In genomic region chr17:1487939-1488825, GRCh38 we compare ENCODE assay signal across 8 cellular contexts. TPM values are rescaled to one million over a fixed set of nuclear protein-coding genes. Genes with fewer than 3 reads are reported as not detected.
DNase-seq lines count a peak whose midpoint lies in the region; ATAC-seq, FAIRE-seq and TF ChIP-seq lines count a peak whose summit lies in the region.

No MANE protein-coding gene starts in this region.

- H3K27ac ChIP-seq in heart left ventricle: peak overlapping the region; percentile 94 to 100 (median 99)
- H3K27ac ChIP-seq in pancreas: peak overlapping the region; percentile 92 to 96 (median 93)
- H3K27ac ChIP-seq in tibial nerve: peak overlapping the region; percentile 94 to 99 (median 98)

- TF ChIP-seq EP300 in tibial nerve (IDR thresholded peaks at IDR 0.05): peak in 1 of 2 donors; percentile 74

- H3K9me3 ChIP-seq in heart left ventricle (no peaks in the 10 kb centered on the region), pancreas (no peaks in the 10 kb centered on the region), tibial nerve (no peaks in the 10 kb centered on the region)

- TF ChIP-seq POLR2A in heart left ventricle (IDR thresholded peaks at IDR 0.05) (peak in 1 of 2 donors; percentile 69), tibial nerve (IDR thresholded peaks at IDR 0.05) (peak in 1 of 2 donors; percentile 75)

- WGBS in heart left ventricle, 4 donors: 1% methylated on average over 15 to 72 of the region's 72 CpGs
- 1 to 2% methylated on average over 49 to 72 of the region's 72 CpGs for WGBS in pancreas, 2 donors
- 2% methylated on average over 11 to 28 of the region's 72 CpGs for WGBS in tibial nerve, 2 donors

- peaks cover 0 to 11% (median 10%) of the 10 kb centered on the region in 9 donors for H3K36me3 ChIP-seq in heart left ventricle
- H3K36me3 ChIP-seq in pancreas: no peaks in the 10 kb centered on the region
- H3K36me3 ChIP-seq in tibial nerve: peaks cover 0 to 12% (median 0%) of the 10 kb centered on the region in 3 donors

- intact Hi-C loops in heart left ventricle (cut with DNase I) (loop anchor here in 3 of 10 donors (2.0 to 10.0 kb wide), 2 partner anchors 23 to 157 kb away; partner anchors contain the start of genes RILP (in 2 of the 3) and SCARF1 (in 2 of the 3)), pancreas (cut with DNase I) (no loop called here)

- DNase-seq in GM12864 (ENCODE audit: low read depth) (no peak), SW 1271 (lab: John Stamatoyannopoulos, UW) (peak; percentile 68 to 74), amniotic stem cell (lab: John Stamatoyannopoulos, UW) (peak; percentile 76), heart left ventricle (peak; percentile 90 to 94 (median 94)), pancreas (peak; percentile 78 to 94 (median 86)), tibial nerve (ENCODE audit: low spot score in 2 of 2) (peak; percentile 83 to 86), NCI-H2029 treated with DMSO at 0.1 percent for 48 hours (lab: John Stamatoyannopoulos, UW) (no peak)

- no peaks in the 10 kb centered on the region for H3K27me3 ChIP-seq in heart left ventricle
- H3K27me3 ChIP-seq in pancreas: no peaks in the 10 kb centered on the region
- no peaks in the 10 kb centered on the region for H3K27me3 ChIP-seq in tibial nerve

- H3K4me1 ChIP-seq in heart left ventricle: peaks cover 7 to 86% (median 68%) of the 10 kb centered on the region in 12 donors
- peaks cover 3 to 8% (median 4%) of the 10 kb centered on the region in 3 donors for H3K4me1 ChIP-seq in pancreas
- peaks cover 0 to 82% (median 59%) of the 10 kb centered on the region in 4 donors for H3K4me1 ChIP-seq in tibial nerve

- no peak for TF ChIP-seq CTCF in GM12864 (IDR thresholded peaks at IDR 0.05; ENCODE audit: low read depth, low read length, missing control alignments)
- TF ChIP-seq CTCF in heart left ventricle (IDR thresholded peaks at IDR 0.05): peak in 5 of 12 donors; percentile 9 to 18 (median 15)
- TF ChIP-seq CTCF in pancreas (IDR thresholded peaks at IDR 0.05): no peak
- TF ChIP-seq CTCF in tibial nerve (IDR thresholded peaks at IDR 0.05): peak in 1 of 5 experiments; percentile 63

- peak overlapping the region; percentile 63 for H3K4me3 ChIP-seq in GM12864 (ENCODE audit: low read depth, low read length)
- H3K4me3 ChIP-seq in heart left ventricle: peak overlapping the region; percentile 26 to 85 (median 70)
- H3K4me3 ChIP-seq in pancreas: peak overlapping the region; percentile 24 to 69 (median 46)
- peak overlapping the region; percentile 35 to 86 (median 80) for H3K4me3 ChIP-seq in tibial nerve

- ATAC-seq in HG03432 (IDR thresholded peaks at IDR 0.05; ENCODE audit: unreplicated experiment) (peak; percentile 31), heart left ventricle (peak; percentile 45 to 71 (median 67)), pancreas (peak; percentile 51 to 72 (median 65))

- FAIRE-seq in pancreas (lab: Jason Lieb, UNC): no peak

RNA-seq across cellular contexts. Expression of gene MYO1C, which starts 4.3 kb away (rescaled TPM):
- total RNA-seq in heart left ventricle: 100 to 1,000 TPM; 127 to 259 (median 174) TPM
- 100 to 1,000 TPM in 1 of 2 donors, 10 to 100 TPM in 1; 89.6 to 188 TPM for polyA plus RNA-seq in heart left ventricle
- 100 to 1,000 TPM in 4 of 6 donors, 10 to 100 TPM in 2; 95.1 to 138 (median 105) TPM for total RNA-seq in pancreas
- polyA plus RNA-seq in pancreas: 10 to 100 TPM; 57.2 to 69.3 TPM
- 100 to 1,000 TPM; 184 to 305 (median 226) TPM for total RNA-seq in tibial nerve

RNA-seq across cellular contexts. Expression of gene INPP5K, which starts 28.2 kb away (rescaled TPM):
- total RNA-seq in heart left ventricle (100 to 1,000 TPM in 1 of 9 donors, 10 to 100 TPM in 8; 28.4 to 128 (median 33.4) TPM), pancreas (10 to 100 TPM; 13.2 to 23.8 (median 17.2) TPM), tibial nerve (100 to 1,000 TPM in 2 of 4 donors, 10 to 100 TPM in 2; 67.9 to 110 (median 95.2) TPM)
- polyA plus RNA-seq in heart left ventricle (10 to 100 TPM; 21.9 to 68.4 TPM), pancreas (10 to 100 TPM; 23.9 to 24.4 TPM)

RNA-seq across cellular contexts. Expression of gene CRK, which starts 32.1 kb away (rescaled TPM):
- total RNA-seq in heart left ventricle (10 to 100 TPM; 28.8 to 47.0 (median 42.2) TPM), pancreas (10 to 100 TPM; 18.1 to 30.8 (median 20.5) TPM), tibial nerve (10 to 100 TPM; 65.1 to 72.0 (median 70.0) TPM)
- polyA plus RNA-seq in heart left ventricle (10 to 100 TPM; 17.0 to 49.0 TPM), pancreas (10 to 100 TPM in 1 of 2 donors, 1 to 10 TPM in 1; 9.8 to 15.3 TPM)

Comparison
In these comparisons a context has a peak if more than half of its experiments do, and no peak if none do; other contexts are left out.
1. DNase-seq: peak in SW 1271 (2 of 2), amniotic stem cell (single experiment), heart left ventricle (5 of 5), pancreas (6 of 6) and tibial nerve (2 of 2); none in GM12864 (single experiment) and NCI-H2029 treated with DMSO at 0.1 percent for 48 hours (single experiment).
2. Peak in every context shown above with its lines, with median percentiles within 50 percentile points of each other: H3K4me3 ChIP-seq, ATAC-seq and H3K27ac ChIP-seq.